Comparison of ENCODE assay signal across 9 cellular contexts in the genomic region with DNA sequence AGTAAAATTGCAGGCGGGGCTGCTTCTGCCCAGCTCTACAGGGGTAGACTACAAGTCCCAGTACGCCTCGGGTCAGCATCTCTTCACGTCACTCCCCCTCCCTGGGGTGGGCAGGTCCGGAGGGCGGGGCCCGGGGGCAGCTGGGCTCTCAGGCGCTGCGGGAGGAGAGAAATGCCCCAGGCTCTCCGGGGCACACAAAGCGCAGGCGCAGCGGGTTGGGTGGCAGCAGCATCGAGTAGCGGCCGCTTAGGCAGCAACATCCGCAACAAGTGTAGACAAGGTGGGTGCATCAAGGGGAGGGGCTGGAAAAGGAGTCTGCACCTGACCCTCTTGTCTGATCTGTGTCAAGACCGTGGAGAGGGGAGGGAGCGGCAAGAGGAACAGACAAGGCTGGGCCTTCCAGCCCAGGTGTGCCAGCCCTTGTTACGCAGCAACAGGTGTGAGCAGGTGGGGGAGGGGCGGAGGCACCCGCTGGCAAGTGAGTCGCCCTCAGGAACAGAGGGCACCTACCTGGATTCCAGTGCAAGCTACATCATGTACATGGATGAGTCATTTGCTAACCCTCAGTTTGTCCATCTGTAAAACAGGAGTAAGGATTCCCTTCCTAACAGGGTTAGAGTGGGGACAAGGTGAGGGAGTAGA. TPM values are rescaled to one million over a fixed set of nuclear protein-coding genes. Genes with fewer than 3 reads are reported as not detected.
DNase-seq lines count a peak whose midpoint lies in the region; ATAC-seq, FAIRE-seq and TF ChIP-seq lines count a peak whose summit lies in the region.
"Had no signal": no experiment of that assay in that cellular context is flagged by ENCODE, and none has a peak within 500 bp of the region (broad histone marks: within the 10 kb centered on the region; RNA-seq: fewer than 3 reads in every experiment).

No MANE protein-coding gene starts in this region.

- ATAC-seq in T-cell (replicated peaks in 1 of 4) = peak; percentile 97 to 100 (median 98)
- peak; percentile 96 to 99 (median 96) for ATAC-seq in heart right ventricle

- H3K27ac ChIP-seq in heart right ventricle (peak overlapping the region in 2 of 10 donors; percentile 9 to 20), prostate gland (no peak overlapping the region)
- H3K27ac ChIP-seq: SJSA1 had no signal

- DNase-seq in D721Med (ENCODE audit: insufficient read length, low spot score) = peak; percentile 85
- DNase-seq in H7 = peak; percentile 98
- peak; percentile 94 for DNase-seq in NCI-H1092 treated with DMSO at 0.1 percent for 48 hours (lab: John Stamatoyannopoulos, UW)
- peak; percentile 87 to 97 (median 92) for DNase-seq in T-cell
- DNase-seq in adipocyte (ENCODE audit: low read depth) = peak; percentile 87
- DNase-seq in heart right ventricle = peak; percentile 89 to 90
- DNase-seq in prostate gland (ENCODE audit: low spot score) = peak; percentile 74
- peak; percentile 81 for DNase-seq in type B pancreatic cell (ENCODE audit: extremely low spot score, unreplicated experiment)

- POLR2A ChIA-PET in T-cell (lab: Charles Lee) = interaction anchor here in 1 of 2 donors (0.6 kb wide), 1 partner anchor 385 kb away, joined by 3 read pairs; no protein-coding TSS in a partner anchor

- H3K27ac Mint-ChIP-seq in T-cell (peak overlapping the region; percentile 84 to 92), type B pancreatic cell (peak overlapping the region; percentile 51)

- no peaks in the 10 kb centered on the region for H3K27me3 Mint-ChIP-seq in T-cell
- H3K27me3 Mint-ChIP-seq in type B pancreatic cell = peaks cover 19% of the 10 kb centered on the region

- H3K36me3 Mint-ChIP-seq in T-cell (peaks cover 4% of the 10 kb centered on the region), type B pancreatic cell (no peaks in the 10 kb centered on the region)

- peak overlapping the region; percentile 83 to 85 (median 83) for H3K4me3 Mint-ChIP-seq in T-cell
- H3K4me3 Mint-ChIP-seq in type B pancreatic cell = peak overlapping the region; percentile 74

- intact Hi-C loops in heart right ventricle (cut with DNase I) (no loop called here), prostate gland (cut with DNase I) (no loop called here)

- H3K9me3 ChIP-seq in adipocyte (ENCODE audit: control insufficient read depth, low read length) = peaks cover 2% of the 10 kb centered on the region
- H3K9me3 ChIP-seq in heart right ventricle = no peaks in the 10 kb centered on the region
- no peaks in the 10 kb centered on the region for H3K9me3 ChIP-seq in prostate gland
- H3K9me3 ChIP-seq: SJSA1 had no signal

- TF ChIP-seq POLR2A in prostate gland (IDR thresholded peaks at IDR 0.05) = no peak

- no peak overlapping the region for H3K9ac ChIP-seq in adipocyte (ENCODE audit: low read length)

- 15% methylated on average over 22 to 23 of the region's 23 CpGs for WGBS in heart right ventricle, 2 donors
- WGBS in prostate gland = 10% methylated on average over 23 of the region's 23 CpGs

- no peak for FAIRE-seq in D721Med (lab: Jason Lieb, UNC)

- H3K4me3 ChIP-seq in H7 (ENCODE audit: insufficient read depth, low read depth, low read length) = peak overlapping the region; percentile 59
- H3K4me3 ChIP-seq in adipocyte (ENCODE audit: low read length) = no peak overlapping the region
- H3K4me3 ChIP-seq in heart right ventricle = peak overlapping the region in 8 of 10 donors; percentile 1 to 48 (median 36)
- peak overlapping the region; percentile 8 to 18 for H3K4me3 ChIP-seq in prostate gland
- H3K4me3 ChIP-seq: SJSA1 had no signal

- H3K4me1 ChIP-seq in adipocyte (ENCODE audit: control insufficient read depth, insufficient read depth, low read length) (peaks cover 5% of the 10 kb centered on the region), heart right ventricle (peaks cover 0 to 33% (median 17%) of the 10 kb centered on the region in 9 donors), prostate gland (replicated peaks) (no peaks in the 10 kb centered on the region)
- H3K4me1 ChIP-seq: SJSA1 had no signal

- peaks cover 29% of the 10 kb centered on the region for H3K27me3 ChIP-seq in H7 (ENCODE audit: control insufficient read depth, insufficient read depth, low read length)
- peaks cover 6% of the 10 kb centered on the region for H3K27me3 ChIP-seq in adipocyte (replicated peaks; ENCODE audit: control insufficient read depth, insufficient read depth, low read length)
- peaks cover 0 to 15% (median 3%) of the 10 kb centered on the region in 7 donors for H3K27me3 ChIP-seq in heart right ventricle
- no peaks in the 10 kb centered on the region for H3K27me3 ChIP-seq in prostate gland (replicated peaks; ENCODE audit: insufficient read depth)
- H3K27me3 ChIP-seq: SJSA1 had no signal

- H3K4me1 Mint-ChIP-seq in T-cell (peaks cover 24 to 30% (median 25%) of the 10 kb centered on the region in 3 donors), type B pancreatic cell (ENCODE audit: unreplicated experiment) (peaks cover 42% of the 10 kb centered on the region)

- no peaks in the 10 kb centered on the region for H3K36me3 ChIP-seq in H7 (replicated peaks; ENCODE audit: control insufficient read depth, insufficient read depth, low read length)
- H3K36me3 ChIP-seq in adipocyte (ENCODE audit: control insufficient read depth, insufficient read depth, low read length, severe bottlenecking) = no peaks in the 10 kb centered on the region
- no peaks in the 10 kb centered on the region for H3K36me3 ChIP-seq in heart right ventricle
- H3K36me3 ChIP-seq in prostate gland = no peaks in the 10 kb centered on the region
- H3K36me3 ChIP-seq: SJSA1 had no signal

- TF ChIP-seq CTCF in D721Med (IDR thresholded peaks at IDR 0.05; ENCODE audit: insufficient read depth, missing control alignments) (no peak), heart right ventricle (IDR thresholded peaks at IDR 0.05) (no peak), prostate gland (IDR thresholded peaks at IDR 0.05) (no peak), type B pancreatic cell (conservative IDR thresholded peaks at IDR 0.05) (no peak)

- CTCF ChIA-PET in T-cell (lab: Charles Lee) = interaction anchor here in 1 of 2 donors (0.6 to 1.7 kb wide), 4 partner anchors 13 to 1217 kb away, joined by 3 to 13 read pairs (median 3); no protein-coding TSS in a partner anchor

- H3K9me3 Mint-ChIP-seq in T-cell (no peaks in the 10 kb centered on the region), type B pancreatic cell (no peaks in the 10 kb centered on the region)

RNA-seq across cellular contexts. Expression of gene PLEKHB1, which starts 1.2 kb away (rescaled TPM):
- 2.3 and 5.8 TPM in 2 replicates for total RNA-seq in H7 (2014; rRNA removed; shearing (Covaris generic))
- total RNA-seq in T-cell (10 to 100 TPM; 50.8 to 70.6 (median 61.1) TPM), heart right ventricle (10 to 100 TPM in 8 of 10 donors, 1 to 10 TPM in 2; 6.5 to 44.8 (median 18.8) TPM), prostate gland (10 to 100 TPM; 30.8 to 64.9 TPM), type B pancreatic cell (ENCODE audit: low replicate concordance) (15.7 and 16.5 TPM in 2 replicates)
- polyA plus RNA-seq in heart right ventricle = 10 to 100 TPM in 1 of 2 donors, under 1 TPM in 1; 0.71 to 11.8 TPM
- total RNA-seq: SJSA1 had no signal

RNA-seq across cellular contexts. Expression of gene FAM168A, which starts 49.7 kb away (rescaled TPM):
- total RNA-seq in H7 (2014; rRNA removed; shearing (Covaris generic)) = 13.1 and 14.3 TPM in 2 replicates
- total RNA-seq in T-cell (10 to 100 TPM; 23.6 to 27.0 (median 24.7) TPM), heart right ventricle (10 to 100 TPM; 26.7 to 37.1 (median 33.2) TPM), prostate gland (10 to 100 TPM; 27.3 to 38.3 TPM), type B pancreatic cell (ENCODE audit: low replicate concordance) (25.5 and 39.6 TPM in 2 replicates)
- polyA plus RNA-seq in heart right ventricle = 1 to 10 TPM; 7.9 to 9.1 TPM
